19 cellular contexts compared by ENCODE assay signal in genomic region chr13:51689597-51689996, GRCh38.
DNase-seq lines count a peak whose midpoint lies in the region; ATAC-seq and TF ChIP-seq lines count a peak whose summit lies in the region.
"Had no signal": no experiment of that assay in that cellular context is flagged by ENCODE, and none has a peak within 500 bp of the region (broad histone marks: within the 10 kb centered on the region; RNA-seq: fewer than 3 reads in every experiment).

No MANE protein-coding gene starts in this region.

- H3K4me3 Mint-ChIP-seq in activated naive CD8-positive, alpha-beta T cell = no peak overlapping the region
- no peak overlapping the region for H3K4me3 Mint-ChIP-seq in activated naive CD8-positive, alpha-beta T cell treated with anti-CD3 and anti-CD28 coated beads, Interleukin-2, amount 50 U/mL, for 24 hours
- no peak overlapping the region for H3K4me3 Mint-ChIP-seq in memory B cell
- H3K4me3 Mint-ChIP-seq in osteocyte (ENCODE audit: unreplicated experiment) = no peak overlapping the region
- H3K4me3 Mint-ChIP-seq: activated naive CD8-positive, alpha-beta T cell treated with anti-CD3 and anti-CD28 coated beads for 36 hours; central memory CD8-positive, alpha-beta T cell had no signal

- H3K27ac Mint-ChIP-seq in activated naive CD8-positive, alpha-beta T cell = peak overlapping the region; percentile 46
- H3K27ac Mint-ChIP-seq in activated naive CD8-positive, alpha-beta T cell treated with anti-CD3 and anti-CD28 coated beads, Interleukin-2, amount 50 U/mL, for 24 hours = no peak overlapping the region
- peak overlapping the region; percentile 35 for H3K27ac Mint-ChIP-seq in memory B cell
- no peak overlapping the region for H3K27ac Mint-ChIP-seq in osteocyte (ENCODE audit: unreplicated experiment)
- H3K27ac Mint-ChIP-seq: activated naive CD8-positive, alpha-beta T cell treated with anti-CD3 and anti-CD28 coated beads for 36 hours had no signal

- H3K36me3 Mint-ChIP-seq in activated naive CD8-positive, alpha-beta T cell = peaks cover 7% of the 10 kb centered on the region
- H3K36me3 Mint-ChIP-seq in activated naive CD8-positive, alpha-beta T cell treated with anti-CD3 and anti-CD28 coated beads, Interleukin-2, amount 50 U/mL, for 24 hours (ENCODE audit: low read depth) = peaks cover 1% of the 10 kb centered on the region
- H3K36me3 Mint-ChIP-seq in memory B cell (peaks cover 8% of the 10 kb centered on the region), osteocyte (ENCODE audit: unreplicated experiment) (no peaks in the 10 kb centered on the region)

- no peaks in the 10 kb centered on the region for H3K27me3 Mint-ChIP-seq in activated naive CD8-positive, alpha-beta T cell
- no peaks in the 10 kb centered on the region for H3K27me3 Mint-ChIP-seq in activated naive CD8-positive, alpha-beta T cell treated with anti-CD3 and anti-CD28 coated beads, Interleukin-2, amount 50 U/mL, for 24 hours
- H3K27me3 Mint-ChIP-seq in memory B cell = no peaks in the 10 kb centered on the region
- H3K27me3 Mint-ChIP-seq in osteocyte (ENCODE audit: unreplicated experiment) = no peaks in the 10 kb centered on the region
- H3K27me3 Mint-ChIP-seq: activated naive CD8-positive, alpha-beta T cell treated with anti-CD3 and anti-CD28 coated beads for 36 hours; central memory CD8-positive, alpha-beta T cell; naive B cell had no signal

- no peak for TF ChIP-seq CTCF in osteocyte (IDR thresholded peaks at IDR 0.05)

- no peak for ATAC-seq in activated naive CD8-positive, alpha-beta T cell treated with anti-CD3 and anti-CD28 coated beads, Interleukin-2, amount 50 U/mL, for 24 hours
- ATAC-seq in memory B cell (ENCODE audit: low read depth) (no peak), HG02759 (IDR thresholded peaks at IDR 0.05; ENCODE audit: unreplicated experiment) (no peak)
- ATAC-seq: heart left ventricle, SK-N-SH treated with all-trans-retinoic acid at 6 μM for 48 hours had no signal

- peaks cover 18% of the 10 kb centered on the region for H3K4me1 Mint-ChIP-seq in activated naive CD8-positive, alpha-beta T cell (ENCODE audit: low read depth)
- peaks cover 15% of the 10 kb centered on the region for H3K4me1 Mint-ChIP-seq in activated naive CD8-positive, alpha-beta T cell treated with anti-CD3 and anti-CD28 coated beads, Interleukin-2, amount 50 U/mL, for 24 hours
- H3K4me1 Mint-ChIP-seq in memory B cell (peaks cover 17% of the 10 kb centered on the region), osteocyte (ENCODE audit: unreplicated experiment) (peaks cover 2% of the 10 kb centered on the region)

- H3K27ac ChIP-seq in temporal lobe (ENCODE audit: low read depth, low read length) = peak overlapping the region; percentile 63
- H3K27ac ChIP-seq: heart left ventricle, VCaP had no signal

- no peaks in the 10 kb centered on the region for H3K9me3 Mint-ChIP-seq in activated naive CD8-positive, alpha-beta T cell (ENCODE audit: low read depth)
- no peaks in the 10 kb centered on the region for H3K9me3 Mint-ChIP-seq in activated naive CD8-positive, alpha-beta T cell treated with anti-CD3 and anti-CD28 coated beads, Interleukin-2, amount 50 U/mL, for 24 hours
- H3K9me3 Mint-ChIP-seq in memory B cell = no peaks in the 10 kb centered on the region
- no peaks in the 10 kb centered on the region for H3K9me3 Mint-ChIP-seq in osteocyte (ENCODE audit: unreplicated experiment)
- H3K9me3 Mint-ChIP-seq: activated naive CD8-positive, alpha-beta T cell treated with anti-CD3 and anti-CD28 coated beads for 36 hours; central memory CD8-positive, alpha-beta T cell had no signal

- no peak for DNase-seq in activated naive CD8-positive, alpha-beta T cell treated with anti-CD3 and anti-CD28 coated beads, Interleukin-2, amount 50 U/mL, for 24 hours
- DNase-seq in SW480 (ENCODE audit: low spot score) = peak; percentile 88
- DNase-seq in memory B cell (ENCODE audit: low spot score in 2 of 2) = no peak
- no peak for DNase-seq in NCI-H69 (lab: John Stamatoyannopoulos, UW)
- DNase-seq in osteocyte (ENCODE audit: extremely low spot score, unreplicated experiment) = no peak
- DNase-seq: activated CD8-positive, alpha-beta memory T cell treated with anti-CD3 and anti-CD28 coated beads, Interleukin-2, amount 50 U/mL, for 48 hours; COR-L47; heart left ventricle; kidney glomerular epithelial cell; MM.1S; naive B cell; NCI-H2107 had no signal

Comparison
In these comparisons a context has a peak if more than half of its experiments do, and no peak if none do; other contexts are left out.
1. H3K27ac Mint-ChIP-seq: peak in activated naive CD8-positive, alpha-beta T cell (single experiment) and memory B cell (single experiment); none in activated naive CD8-positive, alpha-beta T cell treated with anti-CD3 and anti-CD28 coated beads, Interleukin-2, amount 50 U/mL, for 24 hours (single experiment) and osteocyte (single experiment).